Comparison of ENCODE assay signal across 27 cellular contexts in the genomic region with DNA sequence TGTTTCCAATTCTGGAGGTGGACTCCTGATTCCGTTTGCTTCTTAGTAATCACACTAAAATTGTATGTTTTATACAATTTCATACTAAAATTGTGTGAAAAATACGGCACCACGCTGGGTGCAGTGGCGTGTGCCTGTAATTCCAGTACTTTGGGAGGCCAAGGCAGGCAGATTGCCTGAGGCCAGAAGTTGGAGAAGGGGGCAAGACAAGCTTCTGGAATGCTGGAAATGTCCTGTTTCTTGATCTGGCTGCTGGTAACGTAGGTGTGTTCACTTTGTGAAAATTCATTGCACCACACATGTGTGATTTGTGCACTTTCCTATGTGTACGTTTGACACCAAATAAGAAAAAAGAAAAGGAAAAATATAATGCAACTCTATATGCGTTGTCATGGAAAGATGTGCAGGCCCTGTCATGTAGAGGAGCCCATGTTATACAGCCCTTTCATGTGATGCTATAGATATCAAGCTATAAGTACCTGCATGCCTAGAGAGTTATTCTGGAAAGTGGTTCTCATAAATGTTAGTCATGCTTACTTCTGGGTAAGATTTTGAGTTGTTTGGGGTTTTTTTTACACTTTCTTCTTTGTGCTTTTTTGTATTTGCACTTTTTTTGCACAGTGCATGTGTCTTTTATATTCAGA.
A peak's percentile ranks its signal among the peaks of the same experiment; 100 is the strongest.
DNase-seq lines count a peak whose midpoint lies in the region; ATAC-seq, FAIRE-seq and TF ChIP-seq lines count a peak whose summit lies in the region.
"Had no signal": no experiment of that assay in that cellular context is flagged by ENCODE, and none has a peak within 500 bp of the region (broad histone marks: within the 10 kb centered on the region; RNA-seq: fewer than 3 reads in every experiment).

No MANE protein-coding gene starts in this region.

- no peak overlapping the region for H3K27ac Mint-ChIP-seq in stimulated activated naive CD8-positive, alpha-beta T cell treated with anti-CD3 and anti-CD28 coated beads, Interleukin-15, amount 100 ng/mL, for 72 hours
- H3K27ac Mint-ChIP-seq: CD14-positive monocyte; CD4-positive, alpha-beta T cell; CD8-positive, alpha-beta memory T cell; HFFc6 had no signal

- H4K20me1 ChIP-seq in keratinocyte (ENCODE audit: control insufficient read depth, extremely low read depth, insufficient read depth, low read length): no peaks in the 10 kb centered on the region

- no peaks in the 10 kb centered on the region for H3K9me3 ChIP-seq in RWPE2 (ENCODE audit: severe bottlenecking)
- H3K9me3 ChIP-seq in keratinocyte (ENCODE audit: control insufficient read depth, low read depth, low read length): no peaks in the 10 kb centered on the region
- H3K9me3 ChIP-seq: A549, BE2C, HAP-1 had no signal

- H3K4me1 Mint-ChIP-seq in stimulated activated naive CD8-positive, alpha-beta T cell treated with anti-CD3 and anti-CD28 coated beads, Interleukin-15, amount 100 ng/mL, for 72 hours: no peaks in the 10 kb centered on the region
- H3K4me1 Mint-ChIP-seq: CD14-positive monocyte had no signal

- H3K4me1 ChIP-seq in RWPE2 (ENCODE audit: insufficient read depth, poor library complexity, severe bottlenecking) (no peaks in the 10 kb centered on the region), keratinocyte (ENCODE audit: control insufficient read depth, extremely low read depth, insufficient read depth, low read length) (peaks cover 11% of the 10 kb centered on the region)
- H3K4me1 ChIP-seq: A549, BE2C, HAP-1 had no signal

- H3K9me1 ChIP-seq in keratinocyte (ENCODE audit: control insufficient read depth, extremely low read depth, insufficient read depth, low read length): no peaks in the 10 kb centered on the region

- H3K27me3 ChIP-seq in RWPE2 (ENCODE audit: insufficient read depth, poor library complexity, severe bottlenecking): peaks cover 15% of the 10 kb centered on the region
- peaks cover 15% of the 10 kb centered on the region for H3K27me3 ChIP-seq in keratinocyte (ENCODE audit: control insufficient read depth, extremely low read depth, insufficient read depth, low read length)

- no peak overlapping the region for H3K9ac ChIP-seq in keratinocyte (ENCODE audit: control insufficient read depth, extremely low read depth, insufficient read depth, low read length)
- H3K9ac ChIP-seq: BLaER1 treated with 17β-estradiol and CSF1 and Interleukin-3, amounts not matched to agents 10 nM and 100 nM had no signal

- no peak for FAIRE-seq in keratinocyte (lab: Jason Lieb, UNC)
- FAIRE-seq: A549, D721Med, GM12891, GM18507, H54 had no signal

- DNase-seq in ELF-1 (ENCODE audit: low read depth, low spot score) (peak; percentile 62), RWPE2 (ENCODE audit: low spot score) (no peak), keratinocyte (ENCODE audit: low read depth, low spot score) (no peak)
- DNase-seq in stimulated activated naive CD8-positive, alpha-beta T cell treated with anti-CD3 and anti-CD28 coated beads, Interleukin-15, amount 100 ng/mL, for 72 hours: no peak
- DNase-seq: 8988T; ACHN; AML-193; BE2C; CD4-positive, alpha-beta T cell; CD8-positive, alpha-beta memory T cell; DMS 273 treated with DMSO at 0.1 percent for 48 hours; DMS79; EL; GF-D8; GOT3; HFFc6 had no signal

- no peak overlapping the region for H2AFZ ChIP-seq in keratinocyte (ENCODE audit: control insufficient read depth, low read length)

- ATAC-seq in RWPE2 (ENCODE audit: low read depth): 0 out of 3 replicates have a peak, but pooled peaks have one; percentile 49
- ATAC-seq in esophagus mucosa: peak; percentile 57
- no peak for ATAC-seq in stimulated activated naive CD8-positive, alpha-beta T cell treated with anti-CD3 and anti-CD28 coated beads, Interleukin-15, amount 100 ng/mL, for 72 hours
- ATAC-seq in GM18873 (IDR thresholded peaks at IDR 0.05; ENCODE audit: low FRiP score, unreplicated experiment): no peak
- no peak for ATAC-seq in SK-N-SH treated with all-trans-retinoic acid at 6 μM for 48 hours
- ATAC-seq: A549 had no signal

- H3K36me3 ChIP-seq in RWPE2 (ENCODE audit: low read depth) (no peaks in the 10 kb centered on the region), keratinocyte (ENCODE audit: control insufficient read depth in 2 of 2, extremely low read depth in 1 of 2, insufficient read depth in 2 of 2, low read length in 2 of 2) (no peaks in the 10 kb centered on the region)
- H3K36me3 ChIP-seq: BE2C; BLaER1 treated with 17β-estradiol and CSF1 and Interleukin-3, amounts not matched to agents 10 nM and 100 nM; HAP-1 had no signal

- no peaks in the 10 kb centered on the region for H3K79me2 ChIP-seq in keratinocyte (ENCODE audit: control insufficient read depth, insufficient read depth, low read length)

- no peaks in the 10 kb centered on the region for H3K9me3 Mint-ChIP-seq in stimulated activated naive CD8-positive, alpha-beta T cell treated with anti-CD3 and anti-CD28 coated beads, Interleukin-15, amount 100 ng/mL, for 72 hours
- H3K9me3 Mint-ChIP-seq: CD4-positive, alpha-beta T cell; CD8-positive, alpha-beta memory T cell; HFFc6 had no signal

- dilution Hi-C loops in keratinocyte (cut with MboI; ENCODE audit: extremely low pct_ligation_motif_present, low sequenced_read_pairs): no loop called here

- peak overlapping the region; percentile 4 for H3K4me2 ChIP-seq in keratinocyte (ENCODE audit: control insufficient read depth, extremely low read depth, insufficient read depth, low read depth, low read length)
- H3K4me2 ChIP-seq: A549; BLaER1 treated with 17β-estradiol and CSF1 and Interleukin-3, amounts not matched to agents 10 nM and 100 nM had no signal

- H3K4me3 Mint-ChIP-seq in stimulated activated naive CD8-positive, alpha-beta T cell treated with anti-CD3 and anti-CD28 coated beads, Interleukin-15, amount 100 ng/mL, for 72 hours: no peak overlapping the region
- H3K4me3 Mint-ChIP-seq: CD4-positive, alpha-beta T cell; CD8-positive, alpha-beta memory T cell; HFFc6 had no signal

- H3K27ac ChIP-seq in RWPE2 (ENCODE audit: poor library complexity, severe bottlenecking): no peak overlapping the region
- H3K27ac ChIP-seq in keratinocyte (ENCODE audit: control insufficient read depth, insufficient read depth, low read length): no peak overlapping the region
- H3K27ac ChIP-seq: A549; BLaER1 treated with 17β-estradiol and CSF1 and Interleukin-3, amounts not matched to agents 10 nM and 100 nM had no signal

- TF ChIP-seq CTCF in RWPE2 (IDR thresholded peaks at IDR 0.05; ENCODE audit: poor library complexity, severe bottlenecking) (no peak), keratinocyte (optimal IDR thresholded peaks at IDR 0.05 in 1 of 3, IDR thresholded peaks at IDR 0.05 in 1 of 3, conservative IDR thresholded peaks at IDR 0.05 in 1 of 3; ENCODE audit: extremely low read depth in 1 of 3, insufficient read depth in 2 of 3, low read length in 3 of 3) (no peak)

- peaks cover 81% of the 10 kb centered on the region for H3K27me3 Mint-ChIP-seq in stimulated activated naive CD8-positive, alpha-beta T cell treated with anti-CD3 and anti-CD28 coated beads, Interleukin-15, amount 100 ng/mL, for 72 hours

- H3K4me3 ChIP-seq in RWPE2 (ENCODE audit: severe bottlenecking) (no peak overlapping the region), keratinocyte (ENCODE audit: control insufficient read depth in 2 of 3, extremely low read depth in 1 of 3, insufficient read depth in 2 of 3, low read depth in 1 of 3, low read length in 3 of 3) (no peak overlapping the region)
- H3K4me3 ChIP-seq: A549; BLaER1 treated with 17β-estradiol and CSF1 and Interleukin-3, amounts not matched to agents 10 nM and 100 nM; HAP-1 had no signal

TF ChIP-seq in SK-N-SH treated with all-trans-retinoic acid at 6 μM for 48 hours, 23 proteins besides CTCF, POLR2A, EP300 and RAD21 (continues in another document):
- TF ChIP-seq TCF4 (CRISPR knock-in tag; IDR thresholded peaks at IDR 0.05; ENCODE audit: borderline replicate concordance) (no peak), RARB (CRISPR knock-in tag; IDR thresholded peaks at IDR 0.05) (no peak), ZFP3 (CRISPR knock-in tag; IDR thresholded peaks at IDR 0.05) (no peak)
- TF ChIP-seq, protein P1, sequence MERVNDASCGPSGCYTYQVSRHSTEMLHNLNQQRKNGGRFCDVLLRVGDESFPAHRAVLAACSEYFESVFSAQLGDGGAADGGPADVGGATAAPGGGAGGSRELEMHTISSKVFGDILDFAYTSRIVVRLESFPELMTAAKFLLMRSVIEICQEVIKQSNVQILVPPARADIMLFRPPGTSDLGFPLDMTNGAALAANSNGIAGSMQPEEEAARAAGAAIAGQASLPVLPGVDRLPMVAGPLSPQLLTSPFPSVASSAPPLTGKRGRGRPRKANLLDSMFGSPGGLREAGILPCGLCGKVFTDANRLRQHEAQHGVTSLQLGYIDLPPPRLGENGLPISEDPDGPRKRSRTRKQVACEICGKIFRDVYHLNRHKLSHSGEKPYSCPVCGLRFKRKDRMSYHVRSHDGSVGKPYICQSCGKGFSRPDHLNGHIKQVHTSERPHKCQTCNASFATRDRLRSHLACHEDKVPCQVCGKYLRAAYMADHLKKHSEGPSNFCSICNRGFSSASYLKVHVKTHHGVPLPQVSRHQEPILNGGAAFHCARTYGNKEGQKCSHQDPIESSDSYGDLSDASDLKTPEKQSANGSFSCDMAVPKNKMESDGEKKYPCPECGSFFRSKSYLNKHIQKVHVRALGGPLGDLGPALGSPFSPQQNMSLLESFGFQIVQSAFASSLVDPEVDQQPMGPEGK (CRISPR knock-in tag; IDR thresholded peaks at IDR 0.05; ENCODE audit: borderline replicate concordance): no peak
- TF ChIP-seq, protein P2, sequence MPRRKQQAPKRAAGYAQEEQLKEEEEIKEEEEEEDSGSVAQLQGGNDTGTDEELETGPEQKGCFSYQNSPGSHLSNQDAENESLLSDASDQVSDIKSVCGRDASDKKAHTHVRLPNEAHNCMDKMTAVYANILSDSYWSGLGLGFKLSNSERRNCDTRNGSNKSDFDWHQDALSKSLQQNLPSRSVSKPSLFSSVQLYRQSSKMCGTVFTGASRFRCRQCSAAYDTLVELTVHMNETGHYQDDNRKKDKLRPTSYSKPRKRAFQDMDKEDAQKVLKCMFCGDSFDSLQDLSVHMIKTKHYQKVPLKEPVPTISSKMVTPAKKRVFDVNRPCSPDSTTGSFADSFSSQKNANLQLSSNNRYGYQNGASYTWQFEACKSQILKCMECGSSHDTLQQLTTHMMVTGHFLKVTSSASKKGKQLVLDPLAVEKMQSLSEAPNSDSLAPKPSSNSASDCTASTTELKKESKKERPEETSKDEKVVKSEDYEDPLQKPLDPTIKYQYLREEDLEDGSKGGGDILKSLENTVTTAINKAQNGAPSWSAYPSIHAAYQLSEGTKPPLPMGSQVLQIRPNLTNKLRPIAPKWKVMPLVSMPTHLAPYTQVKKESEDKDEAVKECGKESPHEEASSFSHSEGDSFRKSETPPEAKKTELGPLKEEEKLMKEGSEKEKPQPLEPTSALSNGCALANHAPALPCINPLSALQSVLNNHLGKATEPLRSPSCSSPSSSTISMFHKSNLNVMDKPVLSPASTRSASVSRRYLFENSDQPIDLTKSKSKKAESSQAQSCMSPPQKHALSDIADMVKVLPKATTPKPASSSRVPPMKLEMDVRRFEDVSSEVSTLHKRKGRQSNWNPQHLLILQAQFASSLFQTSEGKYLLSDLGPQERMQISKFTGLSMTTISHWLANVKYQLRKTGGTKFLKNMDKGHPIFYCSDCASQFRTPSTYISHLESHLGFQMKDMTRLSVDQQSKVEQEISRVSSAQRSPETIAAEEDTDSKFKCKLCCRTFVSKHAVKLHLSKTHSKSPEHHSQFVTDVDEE (CRISPR knock-in tag; IDR thresholded peaks at IDR 0.05): no peak

Comparison
In these comparisons a context has a peak if more than half of its experiments do, and no peak if none do; other contexts are left out.
1. ATAC-seq: peak in RWPE2 (single experiment) and esophagus mucosa (single experiment); none in stimulated activated naive CD8-positive, alpha-beta T cell treated with anti-CD3 and anti-CD28 coated beads, Interleukin-15, amount 100 ng/mL, for 72 hours (single experiment), GM18873 (single experiment) and SK-N-SH treated with all-trans-retinoic acid at 6 μM for 48 hours (single experiment).